ENCODE assay signal across 4 cellular contexts in genomic region chr1:161606541-161607336, GRCh38. TPM values are rescaled to one million over a fixed set of nuclear protein-coding genes. Genes with fewer than 3 reads are reported as not detected.
"Had no signal": no experiment of that assay in that cellular context is flagged by ENCODE, and none has a peak within 500 bp of the region (broad histone marks: within the 10 kb centered on the region; RNA-seq: fewer than 3 reads in every experiment).

No MANE protein-coding gene starts in this region.

RNA-seq across cellular contexts. Expression of gene FCGR3B, which starts 24.2 kb away (rescaled TPM):
- total RNA-seq: fibroblast of lung, mammary epithelial cell, osteoblast, pulmonary artery endothelial cell had no signal
- polyA plus RNA-seq: fibroblast of lung, mammary epithelial cell had no signal

RNA-seq across cellular contexts. Expression of gene FCGR2B, which starts 56.2 kb away (rescaled TPM):
- total RNA-seq: fibroblast of lung, mammary epithelial cell, pulmonary artery endothelial cell had no signal
- polyA plus RNA-seq: fibroblast of lung, mammary epithelial cell had no signal

RNA-seq across cellular contexts. Expression of gene FCGR3A, which starts 57.1 kb away (rescaled TPM):
- total RNA-seq: fibroblast of lung, mammary epithelial cell, pulmonary artery endothelial cell had no signal
- polyA plus RNA-seq: fibroblast of lung, mammary epithelial cell had no signal
